In the genomic region with DNA sequence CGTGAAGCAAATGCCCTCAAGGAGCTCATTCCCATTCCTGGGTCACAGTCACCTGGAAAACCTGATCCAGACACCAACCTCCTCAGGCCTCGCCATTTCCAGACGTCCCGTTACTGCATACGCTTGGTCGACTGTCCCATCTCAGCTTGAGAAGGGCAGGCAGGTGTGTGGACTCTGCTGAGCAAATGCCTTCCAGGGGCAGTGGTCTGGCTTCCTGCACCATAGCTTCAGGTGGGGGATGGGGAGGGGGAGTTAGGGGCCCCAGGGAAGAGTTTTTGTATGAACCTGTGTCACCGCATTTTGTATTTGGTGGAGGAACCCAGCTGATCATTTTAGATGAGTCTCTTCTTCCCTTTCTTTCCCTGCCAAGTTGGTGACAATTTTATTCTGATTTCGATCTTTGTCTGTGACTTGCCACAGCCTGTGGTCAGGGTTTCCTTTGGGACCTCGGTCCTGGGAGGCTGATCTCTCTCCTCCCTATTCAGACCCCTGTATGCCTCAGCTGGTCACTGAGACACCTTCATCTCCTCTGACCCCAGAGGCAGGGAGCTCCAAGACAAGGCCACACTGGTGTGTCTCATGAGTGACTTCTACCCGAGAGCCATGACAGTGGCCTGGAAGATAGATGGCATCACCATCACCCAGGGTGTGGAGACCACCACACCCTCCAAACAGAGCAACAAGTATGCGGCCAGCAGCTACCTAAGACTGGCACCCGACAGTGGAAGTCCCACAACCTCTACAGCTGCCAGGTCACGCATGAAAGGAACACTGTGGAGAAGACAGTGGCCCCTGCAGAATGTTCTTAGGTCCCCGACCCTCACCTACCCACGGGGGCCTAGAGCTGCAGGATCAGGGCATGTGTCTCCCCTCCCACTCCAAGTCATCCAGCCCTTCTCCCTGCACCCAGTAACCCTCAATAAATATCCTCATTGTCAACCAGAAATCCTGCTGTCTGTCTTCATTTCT, we compare ENCODE assay signal across 2 cellular contexts.
A peak's percentile ranks its signal among the peaks of the same experiment; 100 is the strongest.
TF ChIP-seq lines count a peak whose summit lies in the region.

No MANE protein-coding gene starts in this region.

TF ChIP-seq in GM12891, 5 proteins besides CTCF, POLR2A, EP300 and RAD21:
- TF ChIP-seq TAF1 (IDR thresholded peaks at IDR 0.05; ENCODE audit: low read depth, low read length) (no peak), POU2F2 (IDR thresholded peaks at IDR 0.05; ENCODE audit: low read depth, low read length) (no peak), SPI1 (IDR thresholded peaks at IDR 0.05; ENCODE audit: low read depth, low read length) (no peak), PAX5 (IDR thresholded peaks at IDR 0.05; ENCODE audit: insufficient read depth, low read length, severe bottlenecking) (no peak), POLR2AphosphoS5 (IDR thresholded peaks at IDR 0.05; ENCODE audit: low read depth, low read length) (no peak)

TF ChIP-seq in GM12878, 131 proteins besides CTCF, POLR2A, EP300 and RAD21:
- TF ChIP-seq, protein P1, sequence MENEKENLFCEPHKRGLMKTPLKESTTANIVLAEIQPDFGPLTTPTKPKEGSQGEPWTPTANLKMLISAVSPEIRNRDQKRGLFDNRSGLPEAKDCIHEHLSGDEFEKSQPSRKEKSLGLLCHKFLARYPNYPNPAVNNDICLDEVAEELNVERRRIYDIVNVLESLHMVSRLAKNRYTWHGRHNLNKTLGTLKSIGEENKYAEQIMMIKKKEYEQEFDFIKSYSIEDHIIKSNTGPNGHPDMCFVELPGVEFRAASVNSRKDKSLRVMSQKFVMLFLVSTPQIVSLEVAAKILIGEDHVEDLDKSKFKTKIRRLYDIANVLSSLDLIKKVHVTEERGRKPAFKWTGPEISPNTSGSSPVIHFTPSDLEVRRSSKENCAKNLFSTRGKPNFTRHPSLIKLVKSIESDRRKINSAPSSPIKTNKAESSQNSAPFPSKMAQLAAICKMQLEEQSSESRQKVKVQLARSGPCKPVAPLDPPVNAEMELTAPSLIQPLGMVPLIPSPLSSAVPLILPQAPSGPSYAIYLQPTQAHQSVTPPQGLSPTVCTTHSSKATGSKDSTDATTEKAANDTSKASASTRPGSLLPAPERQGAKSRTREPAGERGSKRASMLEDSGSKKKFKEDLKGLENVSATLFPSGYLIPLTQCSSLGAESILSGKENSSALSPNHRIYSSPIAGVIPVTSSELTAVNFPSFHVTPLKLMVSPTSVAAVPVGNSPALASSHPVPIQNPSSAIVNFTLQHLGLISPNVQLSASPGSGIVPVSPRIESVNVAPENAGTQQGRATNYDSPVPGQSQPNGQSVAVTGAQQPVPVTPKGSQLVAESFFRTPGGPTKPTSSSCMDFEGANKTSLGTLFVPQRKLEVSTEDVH (IDR thresholded peaks at IDR 0.05; ENCODE audit: low read depth, partially characterized antibody) = no peak
- TF ChIP-seq PAX5 (IDR thresholded peaks at IDR 0.05; ENCODE audit: borderline replicate concordance, low read depth, low read length) = peak; percentile 61; the same call in 1 of the 2 replicates
TF ChIP-seq in GM12878: peak in this region for 1.
